In the genomic region with DNA sequence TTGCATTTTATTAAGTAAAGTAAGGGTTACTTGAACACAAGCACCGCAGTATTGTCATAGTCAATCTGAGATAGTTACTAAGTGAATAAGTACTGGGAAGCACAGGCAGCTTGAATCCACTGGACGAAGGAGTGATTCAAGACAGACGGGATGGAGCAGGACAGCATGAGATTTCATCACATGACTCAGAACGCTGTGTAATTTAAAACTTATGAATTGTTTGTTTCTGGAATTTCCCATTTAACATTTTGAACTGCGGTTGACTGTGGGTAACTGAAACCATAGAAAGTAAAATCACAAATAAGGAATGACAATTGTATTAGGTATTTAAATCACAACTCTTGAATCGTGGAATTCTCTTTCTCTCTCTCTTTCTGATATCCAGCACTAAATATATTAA, we compare ENCODE assay signal across 1 cellular context.
A peak's percentile ranks its signal among the peaks of the same experiment; 100 is the strongest.
TF ChIP-seq lines count a peak whose summit lies in the region.

No MANE protein-coding gene starts in this region.

TF ChIP-seq in SK-N-SH, 30 proteins besides CTCF, POLR2A, EP300 and RAD21 (continued from another document):
- TF ChIP-seq, protein P1, sequence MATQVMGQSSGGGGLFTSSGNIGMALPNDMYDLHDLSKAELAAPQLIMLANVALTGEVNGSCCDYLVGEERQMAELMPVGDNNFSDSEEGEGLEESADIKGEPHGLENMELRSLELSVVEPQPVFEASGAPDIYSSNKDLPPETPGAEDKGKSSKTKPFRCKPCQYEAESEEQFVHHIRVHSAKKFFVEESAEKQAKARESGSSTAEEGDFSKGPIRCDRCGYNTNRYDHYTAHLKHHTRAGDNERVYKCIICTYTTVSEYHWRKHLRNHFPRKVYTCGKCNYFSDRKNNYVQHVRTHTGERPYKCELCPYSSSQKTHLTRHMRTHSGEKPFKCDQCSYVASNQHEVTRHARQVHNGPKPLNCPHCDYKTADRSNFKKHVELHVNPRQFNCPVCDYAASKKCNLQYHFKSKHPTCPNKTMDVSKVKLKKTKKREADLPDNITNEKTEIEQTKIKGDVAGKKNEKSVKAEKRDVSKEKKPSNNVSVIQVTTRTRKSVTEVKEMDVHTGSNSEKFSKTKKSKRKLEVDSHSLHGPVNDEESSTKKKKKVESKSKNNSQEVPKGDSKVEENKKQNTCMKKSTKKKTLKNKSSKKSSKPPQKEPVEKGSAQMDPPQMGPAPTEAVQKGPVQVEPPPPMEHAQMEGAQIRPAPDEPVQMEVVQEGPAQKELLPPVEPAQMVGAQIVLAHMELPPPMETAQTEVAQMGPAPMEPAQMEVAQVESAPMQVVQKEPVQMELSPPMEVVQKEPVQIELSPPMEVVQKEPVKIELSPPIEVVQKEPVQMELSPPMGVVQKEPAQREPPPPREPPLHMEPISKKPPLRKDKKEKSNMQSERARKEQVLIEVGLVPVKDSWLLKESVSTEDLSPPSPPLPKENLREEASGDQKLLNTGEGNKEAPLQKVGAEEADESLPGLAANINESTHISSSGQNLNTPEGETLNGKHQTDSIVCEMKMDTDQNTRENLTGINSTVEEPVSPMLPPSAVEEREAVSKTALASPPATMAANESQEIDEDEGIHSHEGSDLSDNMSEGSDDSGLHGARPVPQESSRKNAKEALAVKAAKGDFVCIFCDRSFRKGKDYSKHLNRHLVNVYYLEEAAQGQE (IDR thresholded peaks at IDR 0.05; ENCODE audit: low read depth, low read length) = no peak
- TF ChIP-seq RFX5 (IDR thresholded peaks at IDR 0.05; ENCODE audit: low read length) (no peak), SIN3A (IDR thresholded peaks at IDR 0.05; ENCODE audit: borderline replicate concordance, low read depth, low read length) (peak; percentile 49; the same call in 1 of the 2 replicates), FOXJ3 (CRISPR knock-in tag; IDR thresholded peaks at IDR 0.05) (no peak), TEAD4 (IDR thresholded peaks at IDR 0.05; ENCODE audit: borderline replicate concordance, insufficient read depth) (0 out of 2 replicates have a peak, but pooled peaks have one; percentile 52), NRF1 (IDR thresholded peaks at IDR 0.05; ENCODE audit: low read depth, low read length) (no peak), NFIC (IDR thresholded peaks at IDR 0.05; ENCODE audit: borderline replicate concordance) (peak; percentile 19; the same call in 1 of the 2 replicates), MXI1 (IDR thresholded peaks at IDR 0.05; ENCODE audit: low read depth, low read length) (no peak), CHD2 (IDR thresholded peaks at IDR 0.05; ENCODE audit: low read length, partially characterized antibody) (no peak), FOSL2 (IDR thresholded peaks at IDR 0.05; ENCODE audit: borderline replicate concordance, low read depth) (peak; percentile 39; the same call in 1 of the 2 replicates), GABPA (IDR thresholded peaks at IDR 0.05; ENCODE audit: low read depth) (no peak), EZH2phosphoT487 (IDR thresholded peaks at IDR 0.05; ENCODE audit: borderline replicate concordance, low read depth) (no peak), GATA2 (CRISPR knock-in tag; IDR thresholded peaks at IDR 0.05) (no peak), TCF12 (IDR thresholded peaks at IDR 0.05) (peak; percentile 84), TAF1 (IDR thresholded peaks at IDR 0.05; ENCODE audit: borderline replicate concordance, low read depth, low read length) (no peak), ELF1 (IDR thresholded peaks at IDR 0.05) (no peak)
- TF ChIP-seq, protein P2, sequence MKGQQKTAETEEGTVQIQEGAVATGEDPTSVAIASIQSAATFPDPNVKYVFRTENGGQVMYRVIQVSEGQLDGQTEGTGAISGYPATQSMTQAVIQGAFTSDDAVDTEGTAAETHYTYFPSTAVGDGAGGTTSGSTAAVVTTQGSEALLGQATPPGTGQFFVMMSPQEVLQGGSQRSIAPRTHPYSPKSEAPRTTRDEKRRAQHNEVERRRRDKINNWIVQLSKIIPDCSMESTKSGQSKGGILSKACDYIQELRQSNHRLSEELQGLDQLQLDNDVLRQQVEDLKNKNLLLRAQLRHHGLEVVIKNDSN (IDR thresholded peaks at IDR 0.05; ENCODE audit: borderline replicate concordance, low read depth) = peak; percentile 76
- TF ChIP-seq, protein P3, sequence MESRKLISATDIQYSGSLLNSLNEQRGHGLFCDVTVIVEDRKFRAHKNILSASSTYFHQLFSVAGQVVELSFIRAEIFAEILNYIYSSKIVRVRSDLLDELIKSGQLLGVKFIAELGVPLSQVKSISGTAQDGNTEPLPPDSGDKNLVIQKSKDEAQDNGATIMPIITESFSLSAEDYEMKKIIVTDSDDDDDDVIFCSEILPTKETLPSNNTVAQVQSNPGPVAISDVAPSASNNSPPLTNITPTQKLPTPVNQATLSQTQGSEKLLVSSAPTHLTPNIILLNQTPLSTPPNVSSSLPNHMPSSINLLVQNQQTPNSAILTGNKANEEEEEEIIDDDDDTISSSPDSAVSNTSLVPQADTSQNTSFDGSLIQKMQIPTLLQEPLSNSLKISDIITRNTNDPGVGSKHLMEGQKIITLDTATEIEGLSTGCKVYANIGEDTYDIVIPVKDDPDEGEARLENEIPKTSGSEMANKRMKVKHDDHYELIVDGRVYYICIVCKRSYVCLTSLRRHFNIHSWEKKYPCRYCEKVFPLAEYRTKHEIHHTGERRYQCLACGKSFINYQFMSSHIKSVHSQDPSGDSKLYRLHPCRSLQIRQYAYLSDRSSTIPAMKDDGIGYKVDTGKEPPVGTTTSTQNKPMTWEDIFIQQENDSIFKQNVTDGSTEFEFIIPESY (IDR thresholded peaks at IDR 0.05; ENCODE audit: borderline replicate concordance, low read depth) = no peak
- TF ChIP-seq, protein P4, sequence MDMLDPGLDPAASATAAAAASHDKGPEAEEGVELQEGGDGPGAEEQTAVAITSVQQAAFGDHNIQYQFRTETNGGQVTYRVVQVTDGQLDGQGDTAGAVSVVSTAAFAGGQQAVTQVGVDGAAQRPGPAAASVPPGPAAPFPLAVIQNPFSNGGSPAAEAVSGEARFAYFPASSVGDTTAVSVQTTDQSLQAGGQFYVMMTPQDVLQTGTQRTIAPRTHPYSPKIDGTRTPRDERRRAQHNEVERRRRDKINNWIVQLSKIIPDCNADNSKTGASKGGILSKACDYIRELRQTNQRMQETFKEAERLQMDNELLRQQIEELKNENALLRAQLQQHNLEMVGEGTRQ (IDR thresholded peaks at IDR 0.05; ENCODE audit: borderline replicate concordance, low read depth, low read length) = no peak
